8 cellular contexts compared by ENCODE assay signal in genomic region chr1:205775015-205775716, GRCh38. TPM values are rescaled to one million over a fixed set of nuclear protein-coding genes. Genes with fewer than 3 reads are reported as not detected.
DNase-seq lines count a peak whose midpoint lies in the region; ATAC-seq and TF ChIP-seq lines count a peak whose summit lies in the region.

A gene with protein sequence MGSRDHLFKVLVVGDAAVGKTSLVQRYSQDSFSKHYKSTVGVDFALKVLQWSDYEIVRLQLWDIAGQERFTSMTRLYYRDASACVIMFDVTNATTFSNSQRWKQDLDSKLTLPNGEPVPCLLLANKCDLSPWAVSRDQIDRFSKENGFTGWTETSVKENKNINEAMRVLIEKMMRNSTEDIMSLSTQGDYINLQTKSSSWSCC (minus strand): TSS chr1:205775482. CDS start chr1:205774956, 526 bp downstream.

- no peaks in the 10 kb centered on the region for H3K9me3 Mint-ChIP-seq in activated B cell treated with CpG ODN at 0.5 μM for 24 hours

- peaks cover 48% of the 10 kb centered on the region for H3K36me3 Mint-ChIP-seq in activated B cell treated with CpG ODN at 0.5 μM for 24 hours (ENCODE audit: low read depth)

- in situ Hi-C loops in ACHN (cut with HindIII; ENCODE audit: low pct_ligation_motif_present, low pct_unique_long_range_greater_than_20kb, low sequenced_read_pairs), result no loop called here

- POLR2A ChIA-PET in activated B cell treated with CpG ODN at 0.5 μM for 24 hours (lab: Charles Lee), result interaction anchor here (0.6 to 6.5 kb wide), 32 partner anchors 9 to 454 kb away, joined by 3 to 162 read pairs (median 6); partner anchors contain the start of genes NUAK2, NUCKS1, PM20D1 and RHEX

- no peaks in the 10 kb centered on the region for H3K27me3 Mint-ChIP-seq in activated B cell treated with CpG ODN at 0.5 μM for 24 hours

- peak within 1 kb of the TSS; percentile 93 for H3K4me3 Mint-ChIP-seq in activated B cell treated with CpG ODN at 0.5 μM for 24 hours

- H3K27ac Mint-ChIP-seq in activated B cell treated with CpG ODN at 0.5 μM for 24 hours, result peak within 1 kb of the TSS; percentile 98

- CTCF ChIA-PET in activated B cell treated with CpG ODN at 0.5 μM for 24 hours (lab: Charles Lee), result interaction anchor here (0.6 to 2.4 kb wide), 8 partner anchors 17 to 202 kb away, joined by 3 to 12 read pairs (median 4); no protein-coding TSS in a partner anchor

- no peak within 1 kb of the TSS for H3K27ac ChIP-seq in caudate nucleus (ENCODE audit: low read depth, low read length)

- peak; percentile 82 for DNase-seq in ACHN
- DNase-seq in NCI-H2227 treated with DMSO at 0.1 percent for 48 hours (lab: John Stamatoyannopoulos, UW), result peak; percentile 68
- DNase-seq in activated B cell treated with CpG ODN at 0.5 μM for 24 hours, result peak; percentile 79
- peak; percentile 17 to 94 (median 76) for DNase-seq in caudate nucleus (lab: John Stamatoyannopoulos, UW)
- DNase-seq in iris pigment epithelial cell (ENCODE audit: low read depth), result peak; percentile 81
- peak; percentile 68 to 75 for DNase-seq in stimulated activated CD4-positive, alpha-beta T cell treated with anti-CD3 and anti-CD28 coated beads, Interleukin-12 subunit alpha, Interleukin-12 subunit beta, amount 100 ng/mL, for 24 hours (ENCODE audit: low read depth in 2 of 2)

- H3K4me1 Mint-ChIP-seq in activated B cell treated with CpG ODN at 0.5 μM for 24 hours, result peaks cover 66% of the 10 kb centered on the region

- ATAC-seq in GM18873 (IDR thresholded peaks at IDR 0.05; ENCODE audit: low FRiP score, unreplicated experiment) (peak; percentile 63), HG03135 (IDR thresholded peaks at IDR 0.05; ENCODE audit: unreplicated experiment) (peak; percentile 76), activated B cell treated with CpG ODN at 0.5 μM for 24 hours (ENCODE audit: low read depth) (peak; percentile 76)

- TF ChIP-seq CTCF in activated B cell treated with CpG ODN at 0.5 μM for 24 hours (IDR thresholded peaks at IDR 0.05), result no peak

- intact Hi-C loops in activated B cell treated with CpG ODN at 0.5 μM for 24 hours (cut with micrococcal nuclease), result loop anchor here (1.0 to 10.0 kb wide), 10 partner anchors 17 to 1150 kb away; partner anchors contain the start of genes FCMR, NUCKS1 and SLC41A1

RNA-seq across cellular contexts. Expression of the gene that starts here (rescaled TPM):
- 149 and 156 TPM in 2 replicates for total RNA-seq in activated B cell treated with CpG ODN at 0.5 μM for 24 hours
